In the genomic region with DNA sequence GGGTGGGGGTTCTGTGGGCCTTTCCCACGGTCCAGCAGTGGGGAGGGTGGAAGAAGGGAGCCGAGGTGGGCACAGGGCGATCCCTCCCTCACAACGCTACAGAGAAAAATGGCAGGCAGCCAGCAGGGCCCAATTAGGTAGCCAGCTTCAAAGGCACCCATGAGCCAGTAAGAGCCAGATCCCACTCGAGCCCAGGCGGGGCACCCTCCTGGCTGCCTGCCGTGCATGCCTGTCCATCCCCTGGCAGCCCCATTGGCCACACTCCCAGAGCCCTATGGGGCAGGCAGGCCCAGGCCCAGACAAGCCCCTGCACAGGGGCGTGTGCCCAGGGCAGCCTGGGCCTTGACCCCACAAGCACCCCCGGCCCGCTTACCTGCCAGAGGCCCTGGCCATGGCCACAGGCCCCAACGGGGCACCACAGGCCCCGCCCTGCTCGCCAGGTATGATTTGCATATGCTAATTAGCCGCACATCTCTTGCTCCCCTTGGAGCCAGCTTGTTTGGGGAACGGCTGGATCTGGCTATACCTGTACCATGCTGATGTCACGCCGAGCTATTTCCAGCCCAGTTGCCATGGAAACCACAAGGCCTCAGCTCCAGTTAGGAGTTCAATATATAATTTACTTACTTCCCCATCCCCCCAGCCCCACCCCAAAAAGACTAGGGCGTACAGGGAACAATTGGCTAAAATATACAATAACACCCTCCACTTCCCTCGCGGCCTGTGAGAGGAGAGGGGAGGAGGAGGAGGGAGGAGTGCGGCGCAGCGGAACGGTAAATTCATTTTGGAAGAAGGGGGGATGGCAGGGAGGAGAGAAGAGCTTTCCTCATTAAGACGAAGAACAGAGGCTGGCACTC, we compare ENCODE assay signal across 10 cellular contexts. TPM values are rescaled to one million over a fixed set of nuclear protein-coding genes. Genes with fewer than 3 reads are reported as not detected.
DNase-seq lines count a peak whose midpoint lies in the region; ATAC-seq and TF ChIP-seq lines count a peak whose summit lies in the region.
"Had no signal": no experiment of that assay in that cellular context is flagged by ENCODE, and none has a peak within 500 bp of the region (broad histone marks: within the 10 kb centered on the region; RNA-seq: fewer than 3 reads in every experiment).

No MANE protein-coding gene starts in this region.

- H3K4me3 ChIP-seq in uterus (no peak overlapping the region), PC-3 (ENCODE audit: low read length) (no peak overlapping the region)
- H3K4me3 ChIP-seq: hepatocyte, pancreas had no signal

- TF ChIP-seq CTCF in uterus (IDR thresholded peaks at IDR 0.05) (no peak), PC-3 (conservative IDR thresholded peaks at IDR 0.05; ENCODE audit: low read depth, low read length) (no peak)

- no peak overlapping the region for H3K9ac ChIP-seq in PC-3 (ENCODE audit: low read length)

- DNase-seq in left ventricle myocardium superior (peak; percentile 44), Right ventricle myocardium superior (no peak), SW480 (ENCODE audit: low spot score) (peak; percentile 62), uterus (peak; percentile 42 to 43), PC-3 (no peak), midbrain (lab: John Stamatoyannopoulos, UW) (no peak)
- no peak for DNase-seq in stimulated activated naive CD4-positive, alpha-beta T cell (lab: John Stamatoyannopoulos, UW)
- DNase-seq: pancreas had no signal

- POLR2A ChIA-PET in PC-3 (lab: Charles Lee; ENCODE audit: unreplicated experiment) = no interaction called here

- H3K9me3 ChIP-seq in uterus (no peaks in the 10 kb centered on the region), PC-3 (ENCODE audit: low read length) (no peaks in the 10 kb centered on the region)
- H3K9me3 ChIP-seq: pancreas had no signal

- H3F3A ChIP-seq in PC-3 (ENCODE audit: low read length, unreplicated experiment) = no peaks in the 10 kb centered on the region

- H3K27ac ChIP-seq in layer of hippocampus (ENCODE audit: low read depth, low read length) = peak overlapping the region; percentile 30
- H3K27ac ChIP-seq in uterus = peak overlapping the region in 1 of 2 donors; percentile 40
- H3K27ac ChIP-seq in PC-3 (ENCODE audit: low read length) = no peak overlapping the region
- H3K27ac ChIP-seq: hepatocyte, pancreas had no signal

- intact Hi-C loops in left ventricle myocardium superior (cut with micrococcal nuclease) = no loop called here
- intact Hi-C loops in Right ventricle myocardium superior (cut with DNase I) = no loop called here
- intact Hi-C loops in uterus (cut with DNase I; ENCODE audit: low total_unique reads) = no loop called here
- intact Hi-C loops in PC-3 (cut with micrococcal nuclease) = no loop called here

- no peaks in the 10 kb centered on the region for H3K79me2 ChIP-seq in PC-3 (ENCODE audit: low read length)

- peaks cover 0 to 21% of the 10 kb centered on the region in 2 donors for H3K4me1 ChIP-seq in uterus
- H3K4me1 ChIP-seq in PC-3 (ENCODE audit: insufficient read depth, low read length) = peaks cover 15% of the 10 kb centered on the region

- ATAC-seq in left ventricle myocardium superior (peak; percentile 31), Right ventricle myocardium superior (ENCODE audit: poor library complexity) (no peak), PC-3 (no peak)

- no peaks in the 10 kb centered on the region for H4K20me1 ChIP-seq in PC-3 (ENCODE audit: low read length)

- H3K4me2 ChIP-seq in PC-3 (ENCODE audit: low read length) = no peak overlapping the region
- H3K4me2 ChIP-seq: hepatocyte had no signal

- no peak for TF ChIP-seq POLR2A in uterus (IDR thresholded peaks at IDR 0.05)

- BruUV-seq in PC-3 (replicated peaks; lab: Mats Ljungman, UMichigan) = no TSS peak

- H3K36me3 ChIP-seq in uterus = no peaks in the 10 kb centered on the region
- no peaks in the 10 kb centered on the region for H3K36me3 ChIP-seq in PC-3 (ENCODE audit: low read depth, low read length)
- H3K36me3 ChIP-seq: pancreas had no signal

- H2AFZ ChIP-seq in PC-3 (ENCODE audit: low read length) = no peak overlapping the region
- H2AFZ ChIP-seq: hepatocyte had no signal

- no peaks in the 10 kb centered on the region for H3K9me2 ChIP-seq in PC-3 (replicated peaks; ENCODE audit: low read length)

- H3K27me3 ChIP-seq in layer of hippocampus (ENCODE audit: control insufficient read depth, insufficient read depth, low read length) (no peaks in the 10 kb centered on the region), uterus (no peaks in the 10 kb centered on the region), PC-3 (ENCODE audit: low read length) (no peaks in the 10 kb centered on the region)
- H3K27me3 ChIP-seq: hepatocyte, pancreas had no signal

- CTCF ChIA-PET in PC-3 (lab: Charles Lee) = no interaction called here

RNA-seq across cellular contexts. Expression of a gene that starts 47.5 kb away (rescaled TPM):
- total RNA-seq in left ventricle myocardium superior (14.9 TPM), Right ventricle myocardium superior (16.3 TPM), uterus (10 to 100 TPM; 14.4 to 51.7 (median 27.3) TPM), PC-3 (2014; rRNA removed) (36.0 and 37.0 TPM in 2 replicates)

Comparison
In these comparisons a context has a peak if more than half of its experiments do, and no peak if none do; other contexts are left out.
1. DNase-seq: peak in left ventricle myocardium superior (single experiment), SW480 (single experiment) and uterus (2 of 2); none in Right ventricle myocardium superior (single experiment), stimulated activated naive CD4-positive, alpha-beta T cell (0 of 6), PC-3 (single experiment) and midbrain (single experiment).